Comparison of ENCODE assay signal across 17 cellular contexts in the genomic region with DNA sequence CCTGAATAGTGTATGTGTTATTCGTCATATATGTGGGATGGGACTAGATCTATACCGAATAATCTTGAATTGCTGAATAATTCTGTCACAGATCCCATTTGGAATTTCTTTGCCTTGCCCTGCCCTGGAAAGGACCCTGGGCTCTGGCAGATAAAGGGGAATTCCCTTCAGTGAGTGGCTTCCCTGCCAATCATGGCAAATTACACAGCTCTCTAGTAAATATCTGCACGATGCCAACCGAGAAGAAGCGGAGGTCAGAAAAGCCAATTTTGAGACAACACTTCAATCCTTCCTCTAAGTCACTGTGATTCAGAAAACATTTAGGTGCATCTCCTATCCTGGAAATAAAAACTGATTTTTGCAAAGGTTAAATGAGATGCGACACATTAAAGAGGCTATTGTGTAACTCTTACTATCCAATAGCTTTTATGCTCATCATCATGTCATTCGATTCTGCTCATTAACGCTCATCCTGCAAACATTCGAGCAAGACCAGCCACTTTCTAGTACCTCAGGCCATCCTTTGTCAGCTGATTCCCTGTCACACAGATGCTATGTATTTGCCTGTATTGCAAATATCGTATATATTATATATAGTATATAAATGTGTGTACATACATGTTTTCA.
DNase-seq lines count a peak whose midpoint lies in the region; ATAC-seq, FAIRE-seq and TF ChIP-seq lines count a peak whose summit lies in the region.
"Had no signal": no experiment of that assay in that cellular context is flagged by ENCODE, and none has a peak within 500 bp of the region (broad histone marks: within the 10 kb centered on the region; RNA-seq: fewer than 3 reads in every experiment).

No MANE protein-coding gene starts in this region.

- FAIRE-seq in keratinocyte (lab: Jason Lieb, UNC) = no peak
- FAIRE-seq: endothelial cell of umbilical vein had no signal

- peak overlapping the region; percentile 17; the same call in 1 of the 3 replicates for H3K4me3 Mint-ChIP-seq in GM23338
- H3K4me3 Mint-ChIP-seq: activated CD4-positive, alpha-beta memory T cell treated with anti-CD3 and anti-CD28 coated beads for 36 hours; activated T-cell treated with anti-CD3 and anti-CD28 coated beads, Interleukin-2, amount 50 U/mL, for 72 hours; IgD-negative memory B cell had no signal

- peaks cover 27% of the 10 kb centered on the region for H3F3A ChIP-seq in GM23338 (replicated peaks; ENCODE audit: low read depth)

- dilution Hi-C loops in keratinocyte (cut with MboI; ENCODE audit: extremely low pct_ligation_motif_present, low sequenced_read_pairs) = no loop called here

- peaks cover under 1% of the 10 kb centered on the region; the same call in 1 of the 3 replicates for H3K9me3 Mint-ChIP-seq in GM23338
- H3K9me3 Mint-ChIP-seq: activated CD4-positive, alpha-beta memory T cell treated with anti-CD3 and anti-CD28 coated beads for 36 hours; activated T-cell treated with anti-CD3 and anti-CD28 coated beads, Interleukin-2, amount 50 U/mL, for 72 hours had no signal

- H4K20me1 ChIP-seq in GM23338 (replicated peaks; ENCODE audit: insufficient read depth) (no peaks in the 10 kb centered on the region; the same call in 1 of the 2 replicates), keratinocyte (ENCODE audit: control insufficient read depth, extremely low read depth, insufficient read depth, low read length) (no peaks in the 10 kb centered on the region), osteoblast (ENCODE audit: insufficient read depth, low read length) (no peaks in the 10 kb centered on the region)

- peaks cover 23% of the 10 kb centered on the region for H3K36me3 Mint-ChIP-seq in GM23338 (ENCODE audit: low read depth)
- H3K36me3 Mint-ChIP-seq: activated CD4-positive, alpha-beta memory T cell treated with anti-CD3 and anti-CD28 coated beads for 36 hours; IgD-negative memory B cell had no signal

- peaks cover 3% of the 10 kb centered on the region; the same call in 1 of the 2 replicates for H3K9me3 ChIP-seq in SJSA1 (replicated peaks)
- H3K9me3 ChIP-seq in keratinocyte (ENCODE audit: control insufficient read depth, low read depth, low read length) = no peaks in the 10 kb centered on the region
- H3K9me3 ChIP-seq in osteoblast (ENCODE audit: low read depth, low read length) = no peaks in the 10 kb centered on the region
- H3K9me3 ChIP-seq: right atrium auricular region had no signal

- peak overlapping the region; percentile 0; the same call in 1 of the 2 replicates for H3K27ac ChIP-seq in GM23338 (ENCODE audit: low read depth)
- H3K27ac ChIP-seq in SJSA1 = peak overlapping the region; percentile 11; the same call in 1 of the 2 replicates
- no peak overlapping the region for H3K27ac ChIP-seq in keratinocyte (ENCODE audit: control insufficient read depth, insufficient read depth, low read length)
- H3K27ac ChIP-seq in osteoblast (ENCODE audit: low read depth, low read length) = no peak overlapping the region
- H3K27ac ChIP-seq: right atrium auricular region had no signal

- no peak for TF ChIP-seq CTCF in GM23338 (conservative IDR thresholded peaks at IDR 0.05; ENCODE audit: low read depth in 2 of 2)
- TF ChIP-seq CTCF in keratinocyte (optimal IDR thresholded peaks at IDR 0.05 in 1 of 3, IDR thresholded peaks at IDR 0.05 in 1 of 3, conservative IDR thresholded peaks at IDR 0.05 in 1 of 3; ENCODE audit: extremely low read depth in 1 of 3, insufficient read depth in 2 of 3, low read length in 3 of 3) = no peak
- TF ChIP-seq CTCF in osteoblast (IDR thresholded peaks at IDR 0.05; ENCODE audit: extremely low read depth, low read depth, low read length) = no peak

- H3K4me2 ChIP-seq in GM23338 = peak overlapping the region; percentile 19
- H3K4me2 ChIP-seq in keratinocyte (ENCODE audit: control insufficient read depth, extremely low read depth, insufficient read depth, low read depth, low read length) = peak overlapping the region; percentile 57
- peak overlapping the region; percentile 66 for H3K4me2 ChIP-seq in osteoblast (ENCODE audit: insufficient read depth, low read length)

- H3K9ac ChIP-seq in keratinocyte (ENCODE audit: control insufficient read depth, extremely low read depth, insufficient read depth, low read length) = no peak overlapping the region

- DNase-seq in GM23338 (ENCODE audit: low spot score) (no peak), SJSA1 (ENCODE audit: low read depth in 1 of 2, low spot score in 2 of 2) (no peak), keratinocyte (ENCODE audit: low read depth, low spot score) (no peak), osteoblast (ENCODE audit: insufficient read length, low spot score, missing footprints) (peak; percentile 52), NCI-H226 (no peak), NCI-H2081 (lab: John Stamatoyannopoulos, UW) (no peak)
- DNase-seq: activated CD4-positive, alpha-beta memory T cell treated with anti-CD3 and anti-CD28 coated beads for 36 hours; activated T-cell treated with anti-CD3 and anti-CD28 coated beads, Interleukin-2, amount 50 U/mL, for 72 hours; DMS153; head of caudate nucleus; stimulated activated CD4-positive, alpha-beta T cell treated with anti-CD3 and anti-CD28 coated beads, Interleukin-4, amount 100 ng/mL, for 1 hour had no signal

- no peaks in the 10 kb centered on the region for H3K9me2 ChIP-seq in GM23338 (ENCODE audit: insufficient read depth)

- ATAC-seq in GM23338 (peak; percentile 30), GM18909 (IDR thresholded peaks at IDR 0.05; ENCODE audit: poor library complexity, unreplicated experiment) (no peak), GM19467 (IDR thresholded peaks at IDR 0.05; ENCODE audit: unreplicated experiment) (no peak)
- ATAC-seq: activated T-cell treated with anti-CD3 and anti-CD28 coated beads, Interleukin-2, amount 50 U/mL, for 72 hours; HCT116 had no signal

- peak overlapping the region; percentile 76 for H3K27ac Mint-ChIP-seq in GM23338
- H3K27ac Mint-ChIP-seq: activated CD4-positive, alpha-beta memory T cell treated with anti-CD3 and anti-CD28 coated beads for 36 hours; activated T-cell treated with anti-CD3 and anti-CD28 coated beads, Interleukin-2, amount 50 U/mL, for 72 hours; IgD-negative memory B cell had no signal

- H3K36me3 ChIP-seq in GM23338 (ENCODE audit: insufficient read depth) = peaks cover 6% of the 10 kb centered on the region
- no peaks in the 10 kb centered on the region for H3K36me3 ChIP-seq in SJSA1
- no peaks in the 10 kb centered on the region for H3K36me3 ChIP-seq in keratinocyte (ENCODE audit: control insufficient read depth in 2 of 2, extremely low read depth in 1 of 2, insufficient read depth in 2 of 2, low read length in 2 of 2)
- H3K36me3 ChIP-seq in osteoblast (ENCODE audit: insufficient read depth, low read length) = no peaks in the 10 kb centered on the region
- H3K36me3 ChIP-seq: right atrium auricular region had no signal

- H3K27me3 Mint-ChIP-seq in GM23338 (ENCODE audit: insufficient read depth, low read depth, poor library complexity) = peaks cover 7% of the 10 kb centered on the region

- H3K4me3 ChIP-seq in GM23338 (no peak overlapping the region), SJSA1 (no peak overlapping the region), keratinocyte (ENCODE audit: control insufficient read depth in 2 of 3, extremely low read depth in 1 of 3, insufficient read depth in 2 of 3, low read depth in 1 of 3, low read length in 3 of 3) (no peak overlapping the region), osteoblast (ENCODE audit: insufficient read depth, low read length) (peak overlapping the region; percentile 22)
- H3K4me3 ChIP-seq: right atrium auricular region had no signal

- H2AFZ ChIP-seq in GM23338 = no peak overlapping the region
- H2AFZ ChIP-seq in keratinocyte (ENCODE audit: control insufficient read depth, low read length) = peak overlapping the region; percentile 18
- H2AFZ ChIP-seq in osteoblast (ENCODE audit: low read length) = no peak overlapping the region

- H3K79me2 ChIP-seq in GM23338 (replicated peaks; ENCODE audit: insufficient read depth) (no peaks in the 10 kb centered on the region), keratinocyte (ENCODE audit: control insufficient read depth, insufficient read depth, low read length) (no peaks in the 10 kb centered on the region), osteoblast (ENCODE audit: insufficient read depth, low read length) (no peaks in the 10 kb centered on the region)

- H3K27me3 ChIP-seq in GM23338 (ENCODE audit: insufficient read depth) (peaks cover 8% of the 10 kb centered on the region; the same call in 1 of the 2 replicates), SJSA1 (replicated peaks) (no peaks in the 10 kb centered on the region), keratinocyte (ENCODE audit: control insufficient read depth, extremely low read depth, insufficient read depth, low read length) (no peaks in the 10 kb centered on the region), osteoblast (ENCODE audit: insufficient read depth, low read length) (peaks cover 18% of the 10 kb centered on the region)
- H3K27me3 ChIP-seq: right atrium auricular region had no signal

- no peaks in the 10 kb centered on the region for H3K9me1 ChIP-seq in keratinocyte (ENCODE audit: control insufficient read depth, extremely low read depth, insufficient read depth, low read length)

- H3K4me1 ChIP-seq in GM23338 (ENCODE audit: insufficient read depth) = peaks cover 54% of the 10 kb centered on the region
- H3K4me1 ChIP-seq in SJSA1 (replicated peaks) = peaks cover 11% of the 10 kb centered on the region
- H3K4me1 ChIP-seq in keratinocyte (ENCODE audit: control insufficient read depth, extremely low read depth, insufficient read depth, low read length) = peaks cover 5% of the 10 kb centered on the region
- peaks cover 12% of the 10 kb centered on the region for H3K4me1 ChIP-seq in osteoblast (ENCODE audit: insufficient read depth, low read length)

- peaks cover 55% of the 10 kb centered on the region for H3K4me1 Mint-ChIP-seq in GM23338
- H3K4me1 Mint-ChIP-seq: IgD-negative memory B cell had no signal

TF ChIP-seq in GM23338, 12 proteins besides CTCF, POLR2A, EP300 and RAD21:
- TF ChIP-seq JUNB (IDR thresholded peaks at IDR 0.05; ENCODE audit: unreplicated experiment) (no peak), POLR2AphosphoS5 (IDR thresholded peaks at IDR 0.05; ENCODE audit: low read depth) (peak; percentile 47)
TF ChIP-seq in GM23338: peak in this region for 1.

Comparison
In these comparisons a context has a peak if more than half of its experiments do, and no peak if none do; other contexts are left out.
1. H3K27ac ChIP-seq: peak in GM23338 (single experiment) and SJSA1 (single experiment); none in keratinocyte (single experiment) and osteoblast (single experiment).
2. Peak in every context shown above with its lines, with median percentiles within 50 percentile points of each other: H3K4me2 ChIP-seq.